14 cellular contexts compared by ENCODE assay signal in the genomic region with DNA sequence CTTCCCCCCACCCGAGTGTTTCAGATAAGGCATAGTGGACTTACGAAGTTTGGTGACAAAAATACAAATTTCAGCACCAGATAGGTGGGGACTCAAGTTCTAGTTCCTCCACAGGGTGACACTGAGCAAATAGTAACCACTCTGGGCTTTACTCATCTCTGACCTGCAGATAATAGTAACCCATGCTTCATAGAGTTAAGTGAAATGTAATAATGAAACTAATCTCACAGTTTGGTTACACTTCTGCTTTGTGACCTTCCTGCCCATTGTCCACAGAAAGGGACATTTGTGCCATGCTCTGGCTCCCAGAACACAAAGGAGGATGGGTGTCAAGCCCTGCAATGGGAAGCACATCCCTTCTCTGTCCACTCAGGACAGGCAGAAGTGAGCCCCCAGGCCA. TPM values are rescaled to one million over a fixed set of nuclear protein-coding genes. Genes with fewer than 3 reads are reported as not detected.
DNase-seq lines count a peak whose midpoint lies in the region; ATAC-seq and TF ChIP-seq lines count a peak whose summit lies in the region.
"Had no signal": no experiment of that assay in that cellular context is flagged by ENCODE, and none has a peak within 500 bp of the region (broad histone marks: within the 10 kb centered on the region; RNA-seq: fewer than 3 reads in every experiment).

No MANE protein-coding gene starts in this region.

- H3K27me3 ChIP-seq in neural progenitor cell: peaks cover 100% of the 10 kb centered on the region

- peaks cover 3 to 8% of the 10 kb centered on the region in 2 donors for H3K4me1 Mint-ChIP-seq in stimulated activated naive B cell treated with anti-CD40 and anti-IgM and Interleukin-4, amounts not matched to agents 10 μg/mL and 1 μg/mL and 100 μg/mL, for 72 hours
- peaks cover 6% of the 10 kb centered on the region for H3K4me1 Mint-ChIP-seq in neural progenitor cell

- no peak overlapping the region for H3K27ac Mint-ChIP-seq in stimulated activated naive B cell treated with anti-CD40 and anti-IgM and Interleukin-4, amounts not matched to agents 10 μg/mL and 1 μg/mL and 100 μg/mL, for 72 hours
- H3K27ac Mint-ChIP-seq in neural progenitor cell: no peak overlapping the region
- H3K27ac Mint-ChIP-seq: activated naive CD8-positive, alpha-beta T cell treated with anti-CD3 and anti-CD28 coated beads, Interleukin-2, amount 10 ng/mL, durations not matched to agents 7 days and 5 days had no signal

- H3K9ac ChIP-seq in neural progenitor cell: no peak overlapping the region

- H3F3A ChIP-seq in neural progenitor cell (ENCODE audit: low read depth): no peaks in the 10 kb centered on the region

- H3K4me1 ChIP-seq in neural progenitor cell: peaks cover 6% of the 10 kb centered on the region

- no peaks in the 10 kb centered on the region for H3K79me2 ChIP-seq in neural progenitor cell (ENCODE audit: low read depth)

- peak; percentile 89 for ATAC-seq in GM18868 (IDR thresholded peaks at IDR 0.05; ENCODE audit: unreplicated experiment)
- peak; percentile 81 for ATAC-seq in GM21723 (IDR thresholded peaks at IDR 0.05; ENCODE audit: unreplicated experiment)
- ATAC-seq in HG03159 (IDR thresholded peaks at IDR 0.05; ENCODE audit: unreplicated experiment): peak; percentile 64
- peak; percentile 73 to 92 for ATAC-seq in stimulated activated naive B cell treated with anti-CD40 and anti-IgM and Interleukin-4, amounts not matched to agents 10 μg/mL and 1 μg/mL and 100 μg/mL, for 72 hours (replicated peaks)
- ATAC-seq: esophagus mucosa, lower lobe of right lung had no signal

- H3K4me3 Mint-ChIP-seq in stimulated activated naive B cell treated with anti-CD40 and anti-IgM and Interleukin-4, amounts not matched to agents 10 μg/mL and 1 μg/mL and 100 μg/mL, for 72 hours: no peak overlapping the region
- H3K4me3 Mint-ChIP-seq in neural progenitor cell: no peak overlapping the region
- H3K4me3 Mint-ChIP-seq: activated naive CD8-positive, alpha-beta T cell treated with anti-CD3 and anti-CD28 coated beads, Interleukin-2, amount 10 ng/mL, durations not matched to agents 7 days and 5 days had no signal

- H3K36me3 Mint-ChIP-seq in stimulated activated naive B cell treated with anti-CD40 and anti-IgM and Interleukin-4, amounts not matched to agents 10 μg/mL and 1 μg/mL and 100 μg/mL, for 72 hours: peaks cover 0 to 2% of the 10 kb centered on the region in 2 donors
- H3K36me3 Mint-ChIP-seq in neural progenitor cell: no peaks in the 10 kb centered on the region
- H3K36me3 Mint-ChIP-seq: activated naive CD8-positive, alpha-beta T cell treated with anti-CD3 and anti-CD28 coated beads, Interleukin-2, amount 10 ng/mL, durations not matched to agents 7 days and 5 days had no signal

- no peak overlapping the region for H3K27ac ChIP-seq in neural progenitor cell
- H3K27ac ChIP-seq: lower lobe of right lung, transverse colon had no signal

- no peak for TF ChIP-seq CTCF in neural progenitor cell (IDR thresholded peaks at IDR 0.05)

- no peaks in the 10 kb centered on the region for H3K9me3 Mint-ChIP-seq in stimulated activated naive B cell treated with anti-CD40 and anti-IgM and Interleukin-4, amounts not matched to agents 10 μg/mL and 1 μg/mL and 100 μg/mL, for 72 hours
- no peaks in the 10 kb centered on the region for H3K9me3 Mint-ChIP-seq in neural progenitor cell
- H3K9me3 Mint-ChIP-seq: activated naive CD8-positive, alpha-beta T cell treated with anti-CD3 and anti-CD28 coated beads, Interleukin-2, amount 10 ng/mL, durations not matched to agents 7 days and 5 days had no signal

- H3K27me3 Mint-ChIP-seq in stimulated activated naive B cell treated with anti-CD40 and anti-IgM and Interleukin-4, amounts not matched to agents 10 μg/mL and 1 μg/mL and 100 μg/mL, for 72 hours: peaks cover 65 to 85% of the 10 kb centered on the region in 2 donors
- H3K27me3 Mint-ChIP-seq in neural progenitor cell (ENCODE audit: insufficient read depth, low read depth): peaks cover 80% of the 10 kb centered on the region

- no peaks in the 10 kb centered on the region for H3K36me3 ChIP-seq in neural progenitor cell
- H3K36me3 ChIP-seq: transverse colon had no signal

- peaks cover 25% of the 10 kb centered on the region for H4K20me1 ChIP-seq in neural progenitor cell (ENCODE audit: low read depth)

- H3K4me3 ChIP-seq in neural progenitor cell: no peak overlapping the region
- H3K4me3 ChIP-seq: lower lobe of right lung, transverse colon had no signal

- no peak overlapping the region for H3K4me2 ChIP-seq in neural progenitor cell

- no peak overlapping the region for H2AFZ ChIP-seq in neural progenitor cell (replicated peaks)

- H3K9me3 ChIP-seq in neural progenitor cell (ENCODE audit: low read depth): no peaks in the 10 kb centered on the region
- H3K9me3 ChIP-seq: lower lobe of right lung, transverse colon had no signal

- DNase-seq in stimulated activated naive B cell treated with anti-CD40 and anti-IgM and Interleukin-4, amounts not matched to agents 10 μg/mL and 1 μg/mL and 100 μg/mL, for 72 hours: no peak
- DNase-seq in NCI-H128 (lab: John Stamatoyannopoulos, UW; ENCODE audit: unreplicated experiment) (no peak), neural progenitor cell (ENCODE audit: low spot score) (no peak), D341Med (ENCODE audit: low spot score) (no peak)
- DNase-seq: activated naive CD8-positive, alpha-beta T cell treated with anti-CD3 and anti-CD28 coated beads, Interleukin-2, amount 10 ng/mL, durations not matched to agents 7 days and 5 days; lower lobe of right lung; NCI-H1092; NCI-H524 treated with DMSO at 0.1 percent for 48 hours; small intestine; transverse colon had no signal

RNA-seq across cellular contexts. Expression of a gene that starts 8.5 kb away (rescaled TPM):
- total RNA-seq in neural progenitor cell (ENCODE audit: low replicate concordance): 0.64 and 1.3 TPM in 2 replicates
